ENCODE assay signal across 2 cellular contexts in genomic region chr2:128092656-128093055, GRCh38.
TF ChIP-seq lines count a peak whose summit lies in the region.

No MANE protein-coding gene starts in this region.

TF ChIP-seq in HCT116, 20 proteins besides CTCF, POLR2A, EP300 and RAD21 (continued from another document):
- TF ChIP-seq REST (IDR thresholded peaks at IDR 0.05; ENCODE audit: low read depth) (no peak), POLR2AphosphoS5 (IDR thresholded peaks at IDR 0.05; ENCODE audit: low read depth, low read length) (no peak)

TF ChIP-seq in WTC11, 78 proteins besides CTCF, POLR2A, EP300 and RAD21 (continued from another document):
- TF ChIP-seq E2F1 (CRISPR knock-in tag; IDR thresholded peaks at IDR 0.05): no peak
- TF ChIP-seq MYBL2 (CRISPR knock-in tag; IDR thresholded peaks at IDR 0.05): no peak
- no peak for TF ChIP-seq GABPB1 (CRISPR knock-in tag; IDR thresholded peaks at IDR 0.05)
- TF ChIP-seq JAZF1 (CRISPR knock-in tag; IDR thresholded peaks at IDR 0.05): no peak
- no peak for TF ChIP-seq KAT7 (CRISPR knock-in tag; IDR thresholded peaks at IDR 0.05; ENCODE audit: borderline replicate concordance)
- TF ChIP-seq NR3C1 (CRISPR knock-in tag; conservative IDR thresholded peaks at IDR 0.05; ENCODE audit: low read depth): no peak
- TF ChIP-seq CBFB (CRISPR knock-in tag; IDR thresholded peaks at IDR 0.05; ENCODE audit: low read depth): no peak
- no peak for TF ChIP-seq IRF2 (CRISPR knock-in tag; IDR thresholded peaks at IDR 0.05; ENCODE audit: borderline replicate concordance, low read depth)
- no peak for TF ChIP-seq CREB1 (CRISPR knock-in tag; IDR thresholded peaks at IDR 0.05)
- no peak for TF ChIP-seq SP1 (CRISPR knock-in tag; conservative IDR thresholded peaks at IDR 0.05)
- no peak for TF ChIP-seq ERG (CRISPR knock-in tag; IDR thresholded peaks at IDR 0.05)
- TF ChIP-seq TP53 (CRISPR knock-in tag; IDR thresholded peaks at IDR 0.05): no peak
- no peak for TF ChIP-seq FOXK1 (CRISPR knock-in tag; IDR thresholded peaks at IDR 0.05)
